8 cellular contexts compared by ENCODE assay signal in genomic region chr5:43042626-43043399, GRCh38. TPM values are rescaled to one million over a fixed set of nuclear protein-coding genes. Genes with fewer than 3 reads are reported as not detected.
A peak's percentile ranks its signal among the peaks of the same experiment; 100 is the strongest.
DNase-seq lines count a peak whose midpoint lies in the region; ATAC-seq and TF ChIP-seq lines count a peak whose summit lies in the region.

No MANE protein-coding gene starts in this region.

- intact Hi-C loops in aorta (cut with DNase I), result loop anchor here (2.0 to 10.0 kb wide), 5 partner anchors 22 to 98 kb away; no protein-coding TSS in a partner anchor

- ATAC-seq in GM21526 (IDR thresholded peaks at IDR 0.05; ENCODE audit: low FRiP score, unreplicated experiment), result peak; percentile 21
- peak; percentile 38 for ATAC-seq in gastroesophageal sphincter
- peak; percentile 61 for ATAC-seq in aorta (ENCODE audit: low FRiP score)

- peaks cover 0 to 56% (median 0%) of the 10 kb centered on the region in 3 donors for H3K4me1 ChIP-seq in gastroesophageal sphincter
- no peaks in the 10 kb centered on the region for H3K4me1 ChIP-seq in aorta (ENCODE audit: control insufficient read depth in 1 of 2, insufficient read depth in 2 of 2, low read length in 2 of 2)

- no peak for TF ChIP-seq EP300 in gastroesophageal sphincter (IDR thresholded peaks at IDR 0.05)

- H3K27me3 Mint-ChIP-seq in osteocyte (ENCODE audit: unreplicated experiment), result no peaks in the 10 kb centered on the region

- peak overlapping the region; percentile 99 for H3K27ac Mint-ChIP-seq in osteocyte (ENCODE audit: unreplicated experiment)

- H3K36me3 ChIP-seq in gastroesophageal sphincter, result no peaks in the 10 kb centered on the region
- no peaks in the 10 kb centered on the region for H3K36me3 ChIP-seq in aorta (ENCODE audit: control insufficient read depth in 1 of 2, insufficient read depth in 2 of 2, low read length in 1 of 2)

- H3K27ac ChIP-seq in gastroesophageal sphincter, result peak overlapping the region; percentile 89 to 94 (median 92)
- peak overlapping the region; percentile 12 to 94 for H3K27ac ChIP-seq in aorta (ENCODE audit: low read depth in 1 of 2, low read length in 2 of 2)

- H3K9me3 ChIP-seq in gastroesophageal sphincter, result no peaks in the 10 kb centered on the region
- no peaks in the 10 kb centered on the region for H3K9me3 ChIP-seq in aorta (ENCODE audit: control insufficient read depth, low read length)

- TF ChIP-seq CTCF in gastroesophageal sphincter (IDR thresholded peaks at IDR 0.05) (peak in 2 of 4 experiments; percentile 9 to 28), osteocyte (IDR thresholded peaks at IDR 0.05) (no peak)

- peak overlapping the region; percentile 85 for H3K4me3 Mint-ChIP-seq in osteocyte (ENCODE audit: unreplicated experiment)

- peaks cover 2% of the 10 kb centered on the region for H3K36me3 Mint-ChIP-seq in osteocyte (ENCODE audit: unreplicated experiment)

- peak in 1 of 2 donors; percentile 9 for TF ChIP-seq POLR2A in gastroesophageal sphincter (IDR thresholded peaks at IDR 0.05)

- H3K4me1 Mint-ChIP-seq in osteocyte (ENCODE audit: unreplicated experiment), result peaks cover 53% of the 10 kb centered on the region

- 3 to 10% methylated on average over 14 to 26 of the region's 58 CpGs for WGBS in gastroesophageal sphincter (ENCODE audit: low coverage in 1 of 2), 2 donors
- 0% methylated on average over 58 of the region's 58 CpGs for WGBS in aorta, 2 donors

- peak overlapping the region; percentile 85 for H3K4me3 ChIP-seq in Jurkat, Clone E6-1 (ENCODE audit: low read length)
- peak overlapping the region; percentile 63 to 87 for H3K4me3 ChIP-seq in gastroesophageal sphincter
- peak overlapping the region; percentile 46 to 56 for H3K4me3 ChIP-seq in aorta (ENCODE audit: low read length in 2 of 2)

- DNase-seq in DMS79 treated with DMSO at 0.1 percent for 48 hours (lab: John Stamatoyannopoulos, UW) (peak; percentile 82), RKO (ENCODE audit: low spot score) (peak; percentile 80), osteocyte (ENCODE audit: extremely low spot score, unreplicated experiment) (no peak), aorta (peak; percentile 85 to 89)
- DNase-seq in Jurkat, Clone E6-1 (ENCODE audit: low read depth, low spot score), result peak; percentile 85
- peak; percentile 87 for DNase-seq in activated effector memory CD4-positive, alpha-beta T cell treated with anti-CD3 and anti-CD28 coated beads, Interleukin-2, amount 50 U/mL, for 16 hours

- H3K27me3 ChIP-seq in gastroesophageal sphincter (peaks cover 45% of the 10 kb centered on the region), aorta (ENCODE audit: control insufficient read depth in 1 of 2, insufficient read depth in 2 of 2, low read length in 1 of 2) (no peaks in the 10 kb centered on the region)

- no peaks in the 10 kb centered on the region for H3K9me3 Mint-ChIP-seq in osteocyte (ENCODE audit: unreplicated experiment)

RNA-seq across cellular contexts. Expression of gene ANXA2R, which starts 2.7 kb away (rescaled TPM):
- polyA plus RNA-seq in Jurkat, Clone E6-1 (2012; ENCODE audit: insufficient read depth, insufficient read length), result 31.8 TPM
- 1 to 10 TPM; 1.2 to 5.1 (median 2.1) TPM for total RNA-seq in gastroesophageal sphincter
- total RNA-seq in osteocyte, result 5.2 and 5.3 TPM in 2 replicates
- total RNA-seq in aorta, result 1 to 10 TPM; 2.7 to 6.4 TPM
- 1 to 10 TPM in 1 of 2 donors, under 1 TPM in 1; 0.38 to 3.6 TPM for polyA plus RNA-seq in aorta
